Comparison of ENCODE assay signal across 29 cellular contexts in the genomic region with DNA sequence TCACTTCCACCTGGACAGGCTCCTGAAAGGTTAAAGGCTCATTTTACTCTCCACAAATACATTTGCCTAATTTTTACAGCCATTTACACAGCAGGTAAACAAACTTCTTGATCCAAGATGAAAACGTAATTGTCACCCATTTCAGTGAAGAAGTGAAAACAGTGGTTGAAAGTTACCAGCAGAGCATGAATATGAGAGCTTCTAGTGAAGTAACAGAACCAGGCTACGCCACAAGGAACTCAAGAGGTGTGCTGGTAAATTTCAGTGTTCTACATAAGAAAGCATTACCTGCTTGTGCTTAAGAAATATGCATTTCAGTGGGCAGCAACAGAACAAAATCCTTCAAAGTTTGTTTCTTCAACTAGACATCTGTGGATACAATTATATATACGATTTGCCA.
"Had no signal": no experiment of that assay in that cellular context is flagged by ENCODE, and none has a peak within 500 bp of the region (broad histone marks: within the 10 kb centered on the region; RNA-seq: fewer than 3 reads in every experiment).

No MANE protein-coding gene starts in this region.

- DNase-seq: activated CD4-positive, alpha-beta T cell treated with anti-CD3 and anti-CD28 coated beads for 1 hour; activated CD4-positive, alpha-beta T cell treated with anti-CD3 and anti-CD28 coated beads for 4 hours; activated CD4-positive, alpha-beta T cell treated with anti-CD3 and anti-CD28 coated beads, Interleukin-2, amount 10 ng/mL, durations not matched to agents 7 days and 5 days; activated CD4-positive, alpha-beta T cell treated with anti-CD3 and anti-CD28 coated beads, Interleukin-2, amount 50 U/mL, for 48 hours; activated CD8-positive, alpha-beta memory T cell treated with anti-CD3 and anti-CD28 coated beads for 24 hours; activated CD8-positive, alpha-beta T cell treated with anti-CD3 and anti-CD28 coated beads for 36 hours; activated effector memory CD4-positive, alpha-beta T cell treated with Interleukin-2 at 50 U/mL for 16 hours; activated gamma-delta T cell treated with Interleukin-2 at 50 U/mL for 16 hours; activated naive CD4-positive, alpha-beta T cell treated with anti-CD3 and anti-CD28 coated beads, Interleukin-2, amount 50 U/mL, for 16 hours; activated naive CD4-positive, alpha-beta T cell treated with Interleukin-2 at 50 U/mL for 16 hours; activated T-cell treated with anti-CD3 and anti-CD28 coated beads, Interleukin-2, amount 50 U/mL, for 4 hours; amniotic stem cell; anterior cingulate cortex; brain microvascular endothelial cell; dorsolateral prefrontal cortex; effector memory CD4-positive, alpha-beta T cell; endodermal cell; foreskin fibroblast; head of caudate nucleus; T-helper 2 cell had no signal

- H3K9me3 Mint-ChIP-seq: activated CD4-positive, alpha-beta T cell treated with anti-CD3 and anti-CD28 coated beads, Interleukin-2, amount 10 ng/mL, durations not matched to agents 7 days and 5 days; activated CD8-positive, alpha-beta T cell treated with anti-CD3 and anti-CD28 coated beads for 36 hours; activated T-cell treated with anti-CD3 and anti-CD28 coated beads, Interleukin-2, amount 50 U/mL, for 4 hours; activated T-helper 17 cell treated with anti-CD3 and anti-CD28 coated beads, Interleukin-2, amount 50 U/mL, for 72 hours; central memory CD8-positive, alpha-beta T cell; dendritic cell treated with granulocyte-macrophage colony-stimulating factor and Interleukin-4, amounts not matched to agents 40 ng/mL and 50 ng/mL, for 4 days had no signal

- H3K27me3 ChIP-seq: brain microvascular endothelial cell had no signal

- H3K36me3 Mint-ChIP-seq: activated naive CD8-positive, alpha-beta T cell had no signal

- FAIRE-seq: astrocyte, bronchial epithelial cell, frontal cortex had no signal

- H3K4me3 Mint-ChIP-seq: activated CD4-positive, alpha-beta T cell treated with anti-CD3 and anti-CD28 coated beads, Interleukin-2, amount 10 ng/mL, durations not matched to agents 7 days and 5 days; activated CD8-positive, alpha-beta T cell treated with anti-CD3 and anti-CD28 coated beads for 36 hours; activated naive CD8-positive, alpha-beta T cell; activated T-cell treated with anti-CD3 and anti-CD28 coated beads, Interleukin-2, amount 50 U/mL, for 4 hours; activated T-helper 17 cell treated with anti-CD3 and anti-CD28 coated beads, Interleukin-2, amount 50 U/mL, for 72 hours; central memory CD8-positive, alpha-beta T cell; dendritic cell treated with granulocyte-macrophage colony-stimulating factor and Interleukin-4, amounts not matched to agents 40 ng/mL and 50 ng/mL, for 4 days; endodermal cell had no signal

- H3K27ac Mint-ChIP-seq: activated CD4-positive, alpha-beta T cell treated with anti-CD3 and anti-CD28 coated beads, Interleukin-2, amount 10 ng/mL, durations not matched to agents 7 days and 5 days; activated CD8-positive, alpha-beta T cell treated with anti-CD3 and anti-CD28 coated beads for 36 hours; activated naive CD8-positive, alpha-beta T cell; activated T-helper 17 cell treated with anti-CD3 and anti-CD28 coated beads, Interleukin-2, amount 50 U/mL, for 72 hours; dendritic cell treated with granulocyte-macrophage colony-stimulating factor and Interleukin-4, amounts not matched to agents 40 ng/mL and 50 ng/mL, for 4 days; endodermal cell had no signal

- H3K27me3 Mint-ChIP-seq: activated CD4-positive, alpha-beta T cell treated with anti-CD3 and anti-CD28 coated beads, Interleukin-2, amount 10 ng/mL, durations not matched to agents 7 days and 5 days; dendritic cell treated with granulocyte-macrophage colony-stimulating factor and Interleukin-4, amounts not matched to agents 40 ng/mL and 50 ng/mL, for 4 days had no signal

- H3K27ac ChIP-seq: brain microvascular endothelial cell, coronary artery, dorsolateral prefrontal cortex had no signal

- H3K4me1 Mint-ChIP-seq: activated CD4-positive, alpha-beta T cell treated with anti-CD3 and anti-CD28 coated beads, Interleukin-2, amount 10 ng/mL, durations not matched to agents 7 days and 5 days; activated T-helper 17 cell treated with anti-CD3 and anti-CD28 coated beads, Interleukin-2, amount 50 U/mL, for 72 hours; central memory CD8-positive, alpha-beta T cell had no signal

- H3K36me3 ChIP-seq: brain microvascular endothelial cell had no signal

- ATAC-seq: activated CD8-positive, alpha-beta T cell treated with anti-CD3 and anti-CD28 coated beads for 36 hours; activated T-cell treated with anti-CD3 and anti-CD28 coated beads, Interleukin-2, amount 50 U/mL, for 4 hours; activated T-helper 17 cell treated with anti-CD3 and anti-CD28 coated beads, Interleukin-2, amount 50 U/mL, for 72 hours; esophagus mucosa had no signal

- H3K4me3 ChIP-seq: coronary artery, dorsolateral prefrontal cortex had no signal
